ENCODE assay signal across 1 cellular context in the genomic region with DNA sequence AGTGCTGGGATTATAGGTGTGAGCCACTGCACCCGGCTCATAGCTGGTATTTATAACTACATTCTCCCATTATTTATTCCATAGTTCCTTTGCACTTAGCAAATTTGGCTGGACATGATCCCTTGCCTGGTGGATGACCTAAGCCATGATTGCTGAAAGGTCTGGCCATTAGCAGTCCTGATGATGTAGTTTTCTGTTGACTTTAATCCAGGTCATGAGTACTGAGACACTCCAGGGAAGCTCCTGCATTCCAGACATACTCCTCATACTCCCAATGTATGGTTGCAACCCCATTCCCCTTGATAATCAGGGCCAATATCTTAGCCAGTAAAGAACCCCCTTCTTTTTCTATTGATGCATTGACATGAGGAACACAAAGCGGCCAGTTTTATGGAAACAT.
TF ChIP-seq lines count a peak whose summit lies in the region.

No MANE protein-coding gene starts in this region.

TF ChIP-seq in GM23338, 12 proteins besides CTCF, POLR2A, EP300 and RAD21 (continued from another document):
- TF ChIP-seq, protein P1, sequence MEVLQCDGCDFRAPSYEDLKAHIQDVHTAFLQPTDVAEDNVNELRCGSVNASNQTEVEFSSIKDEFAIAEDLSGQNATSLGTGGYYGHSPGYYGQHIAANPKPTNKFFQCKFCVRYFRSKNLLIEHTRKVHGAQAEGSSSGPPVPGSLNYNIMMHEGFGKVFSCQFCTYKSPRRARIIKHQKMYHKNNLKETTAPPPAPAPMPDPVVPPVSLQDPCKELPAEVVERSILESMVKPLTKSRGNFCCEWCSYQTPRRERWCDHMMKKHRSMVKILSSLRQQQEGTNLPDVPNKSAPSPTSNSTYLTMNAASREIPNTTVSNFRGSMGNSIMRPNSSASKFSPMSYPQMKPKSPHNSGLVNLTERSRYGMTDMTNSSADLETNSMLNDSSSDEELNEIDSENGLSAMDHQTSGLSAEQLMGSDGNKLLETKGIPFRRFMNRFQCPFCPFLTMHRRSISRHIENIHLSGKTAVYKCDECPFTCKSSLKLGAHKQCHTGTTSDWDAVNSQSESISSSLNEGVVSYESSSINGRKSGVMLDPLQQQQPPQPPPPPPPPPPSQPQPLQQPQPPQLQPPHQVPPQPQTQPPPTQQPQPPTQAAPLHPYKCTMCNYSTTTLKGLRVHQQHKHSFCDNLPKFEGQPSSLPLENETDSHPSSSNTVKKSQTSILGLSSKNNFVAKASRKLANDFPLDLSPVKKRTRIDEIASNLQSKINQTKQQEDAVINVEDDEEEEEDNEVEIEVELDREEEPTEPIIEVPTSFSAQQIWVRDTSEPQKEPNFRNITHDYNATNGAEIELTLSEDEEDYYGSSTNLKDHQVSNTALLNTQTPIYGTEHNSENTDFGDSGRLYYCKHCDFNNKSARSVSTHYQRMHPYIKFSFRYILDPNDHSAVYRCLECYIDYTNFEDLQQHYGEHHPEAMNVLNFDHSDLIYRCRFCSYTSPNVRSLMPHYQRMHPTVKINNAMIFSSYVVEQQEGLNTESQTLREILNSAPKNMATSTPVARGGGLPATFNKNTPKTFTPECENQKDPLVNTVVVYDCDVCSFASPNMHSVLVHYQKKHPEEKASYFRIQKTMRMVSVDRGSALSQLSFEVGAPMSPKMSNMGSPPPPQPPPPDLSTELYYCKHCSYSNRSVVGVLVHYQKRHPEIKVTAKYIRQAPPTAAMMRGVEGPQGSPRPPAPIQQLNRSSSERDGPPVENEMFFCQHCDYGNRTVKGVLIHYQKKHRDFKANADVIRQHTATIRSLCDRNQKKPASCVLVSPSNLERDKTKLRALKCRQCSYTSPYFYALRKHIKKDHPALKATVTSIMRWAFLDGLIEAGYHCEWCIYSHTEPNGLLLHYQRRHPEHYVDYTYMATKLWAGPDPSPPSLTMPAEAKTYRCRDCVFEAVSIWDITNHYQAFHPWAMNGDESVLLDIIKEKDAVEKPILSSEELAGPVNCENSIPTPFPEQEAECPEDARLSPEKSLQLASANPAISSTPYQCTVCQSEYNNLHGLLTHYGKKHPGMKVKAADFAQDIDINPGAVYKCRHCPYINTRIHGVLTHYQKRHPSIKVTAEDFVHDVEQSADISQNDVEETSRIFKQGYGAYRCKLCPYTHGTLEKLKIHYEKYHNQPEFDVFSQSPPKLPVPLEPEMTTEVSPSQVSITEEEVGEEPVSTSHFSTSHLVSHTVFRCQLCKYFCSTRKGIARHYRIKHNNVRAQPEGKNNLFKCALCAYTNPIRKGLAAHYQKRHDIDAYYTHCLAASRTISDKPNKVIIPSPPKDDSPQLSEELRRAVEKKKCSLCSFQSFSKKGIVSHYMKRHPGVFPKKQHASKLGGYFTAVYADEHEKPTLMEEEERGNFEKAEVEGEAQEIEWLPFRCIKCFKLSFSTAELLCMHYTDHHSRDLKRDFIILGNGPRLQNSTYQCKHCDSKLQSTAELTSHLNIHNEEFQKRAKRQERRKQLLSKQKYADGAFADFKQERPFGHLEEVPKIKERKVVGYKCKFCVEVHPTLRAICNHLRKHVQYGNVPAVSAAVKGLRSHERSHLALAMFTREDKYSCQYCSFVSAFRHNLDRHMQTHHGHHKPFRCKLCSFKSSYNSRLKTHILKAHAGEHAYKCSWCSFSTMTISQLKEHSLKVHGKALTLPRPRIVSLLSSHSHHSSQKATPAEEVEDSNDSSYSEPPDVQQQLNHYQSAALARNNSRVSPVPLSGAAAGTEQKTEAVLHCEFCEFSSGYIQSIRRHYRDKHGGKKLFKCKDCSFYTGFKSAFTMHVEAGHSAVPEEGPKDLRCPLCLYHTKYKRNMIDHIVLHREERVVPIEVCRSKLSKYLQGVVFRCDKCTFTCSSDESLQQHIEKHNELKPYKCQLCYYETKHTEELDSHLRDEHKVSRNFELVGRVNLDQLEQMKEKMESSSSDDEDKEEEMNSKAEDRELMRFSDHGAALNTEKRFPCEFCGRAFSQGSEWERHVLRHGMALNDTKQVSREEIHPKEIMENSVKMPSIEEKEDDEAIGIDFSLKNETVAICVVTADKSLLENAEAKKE (CRISPR knock-in tag; IDR thresholded peaks at IDR 0.05) = no peak
- TF ChIP-seq ZNF114 (CRISPR knock-in tag; IDR thresholded peaks at IDR 0.05) = no peak
- no peak for TF ChIP-seq EZH2phosphoT487 (IDR thresholded peaks at IDR 0.05; ENCODE audit: unreplicated experiment)
- TF ChIP-seq STAT1 (IDR thresholded peaks at IDR 0.05; ENCODE audit: unreplicated experiment) = no peak
- TF ChIP-seq, protein P2, sequence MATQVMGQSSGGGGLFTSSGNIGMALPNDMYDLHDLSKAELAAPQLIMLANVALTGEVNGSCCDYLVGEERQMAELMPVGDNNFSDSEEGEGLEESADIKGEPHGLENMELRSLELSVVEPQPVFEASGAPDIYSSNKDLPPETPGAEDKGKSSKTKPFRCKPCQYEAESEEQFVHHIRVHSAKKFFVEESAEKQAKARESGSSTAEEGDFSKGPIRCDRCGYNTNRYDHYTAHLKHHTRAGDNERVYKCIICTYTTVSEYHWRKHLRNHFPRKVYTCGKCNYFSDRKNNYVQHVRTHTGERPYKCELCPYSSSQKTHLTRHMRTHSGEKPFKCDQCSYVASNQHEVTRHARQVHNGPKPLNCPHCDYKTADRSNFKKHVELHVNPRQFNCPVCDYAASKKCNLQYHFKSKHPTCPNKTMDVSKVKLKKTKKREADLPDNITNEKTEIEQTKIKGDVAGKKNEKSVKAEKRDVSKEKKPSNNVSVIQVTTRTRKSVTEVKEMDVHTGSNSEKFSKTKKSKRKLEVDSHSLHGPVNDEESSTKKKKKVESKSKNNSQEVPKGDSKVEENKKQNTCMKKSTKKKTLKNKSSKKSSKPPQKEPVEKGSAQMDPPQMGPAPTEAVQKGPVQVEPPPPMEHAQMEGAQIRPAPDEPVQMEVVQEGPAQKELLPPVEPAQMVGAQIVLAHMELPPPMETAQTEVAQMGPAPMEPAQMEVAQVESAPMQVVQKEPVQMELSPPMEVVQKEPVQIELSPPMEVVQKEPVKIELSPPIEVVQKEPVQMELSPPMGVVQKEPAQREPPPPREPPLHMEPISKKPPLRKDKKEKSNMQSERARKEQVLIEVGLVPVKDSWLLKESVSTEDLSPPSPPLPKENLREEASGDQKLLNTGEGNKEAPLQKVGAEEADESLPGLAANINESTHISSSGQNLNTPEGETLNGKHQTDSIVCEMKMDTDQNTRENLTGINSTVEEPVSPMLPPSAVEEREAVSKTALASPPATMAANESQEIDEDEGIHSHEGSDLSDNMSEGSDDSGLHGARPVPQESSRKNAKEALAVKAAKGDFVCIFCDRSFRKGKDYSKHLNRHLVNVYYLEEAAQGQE (IDR thresholded peaks at IDR 0.05; ENCODE audit: unreplicated experiment) = no peak
- TF ChIP-seq EZH2 (IDR thresholded peaks at IDR 0.05; ENCODE audit: low read depth, unreplicated experiment) = no peak
- TF ChIP-seq, protein P3, sequence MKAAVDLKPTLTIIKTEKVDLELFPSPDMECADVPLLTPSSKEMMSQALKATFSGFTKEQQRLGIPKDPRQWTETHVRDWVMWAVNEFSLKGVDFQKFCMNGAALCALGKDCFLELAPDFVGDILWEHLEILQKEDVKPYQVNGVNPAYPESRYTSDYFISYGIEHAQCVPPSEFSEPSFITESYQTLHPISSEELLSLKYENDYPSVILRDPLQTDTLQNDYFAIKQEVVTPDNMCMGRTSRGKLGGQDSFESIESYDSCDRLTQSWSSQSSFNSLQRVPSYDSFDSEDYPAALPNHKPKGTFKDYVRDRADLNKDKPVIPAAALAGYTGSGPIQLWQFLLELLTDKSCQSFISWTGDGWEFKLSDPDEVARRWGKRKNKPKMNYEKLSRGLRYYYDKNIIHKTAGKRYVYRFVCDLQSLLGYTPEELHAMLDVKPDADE (IDR thresholded peaks at IDR 0.05) = no peak
